In genomic region chr1:61053281-61053711, GRCh38 we compare ENCODE assay signal across 9 cellular contexts. TPM values are rescaled to one million over a fixed set of nuclear protein-coding genes. Genes with fewer than 3 reads are reported as not detected.
DNase-seq lines count a peak whose midpoint lies in the region; ATAC-seq, FAIRE-seq and TF ChIP-seq lines count a peak whose summit lies in the region.
"Had no signal": no experiment of that assay in that cellular context is flagged by ENCODE, and none has a peak within 500 bp of the region (broad histone marks: within the 10 kb centered on the region; RNA-seq: fewer than 3 reads in every experiment).

No MANE protein-coding gene starts in this region.

- H3K9ac ChIP-seq in HUES6 (ENCODE audit: low read length) (no peak overlapping the region), kidney (ENCODE audit: low read length in 2 of 2) (no peak overlapping the region)

- no peaks in the 10 kb centered on the region for H3K9me3 Mint-ChIP-seq in stimulated activated naive CD8-positive, alpha-beta T cell treated with anti-CD3 and anti-CD28 coated beads, Interleukin-15, amount 100 ng/mL, for 72 hours

- ATAC-seq in stimulated activated naive CD8-positive, alpha-beta T cell treated with anti-CD3 and anti-CD28 coated beads, Interleukin-15, amount 100 ng/mL, for 72 hours, result no peak
- no peak for ATAC-seq in GM19395 (IDR thresholded peaks at IDR 0.05; ENCODE audit: unreplicated experiment)

- peaks cover 68% of the 10 kb centered on the region for H3K27me3 Mint-ChIP-seq in stimulated activated naive CD8-positive, alpha-beta T cell treated with anti-CD3 and anti-CD28 coated beads, Interleukin-15, amount 100 ng/mL, for 72 hours

- intact Hi-C loops in adrenal gland (cut with DNase I), result loop anchor here (5.0 to 10.0 kb wide), 5 partner anchors 132 to 404 kb away; no protein-coding TSS in a partner anchor
- intact Hi-C loops in kidney (cut with DNase I), result no loop called here

- TF ChIP-seq POLR2A in adrenal gland (IDR thresholded peaks at IDR 0.05), result no peak

- TF ChIP-seq CTCF in adrenal gland (IDR thresholded peaks at IDR 0.05), result no peak
- no peak for TF ChIP-seq CTCF in kidney (IDR thresholded peaks at IDR 0.05; ENCODE audit: borderline replicate concordance, extremely low read depth, insufficient read depth)

- H3K27ac ChIP-seq in HUES6 (ENCODE audit: low read depth, low read length), result no peak overlapping the region
- H3K27ac ChIP-seq in adrenal gland, result peak overlapping the region in 4 of 5 donors; percentile 15 to 91 (median 50)
- peak overlapping the region; percentile 52 to 62 for H3K27ac ChIP-seq in kidney (ENCODE audit: low read depth in 2 of 2, low read length in 2 of 2)
- H3K27ac ChIP-seq: epithelial cell of prostate had no signal

- peaks cover 36% of the 10 kb centered on the region for H3K4me1 ChIP-seq in HUES6 (ENCODE audit: control insufficient read depth, insufficient read depth, low read length)
- peaks cover 11 to 45% of the 10 kb centered on the region in 2 donors for H3K4me1 ChIP-seq in adrenal gland (replicated peaks in 1 of 2)
- H3K4me1 ChIP-seq in kidney (ENCODE audit: control insufficient read depth in 1 of 2, insufficient read depth in 1 of 2, low read depth in 1 of 2, low read length in 2 of 2), result peaks cover 10 to 17% of the 10 kb centered on the region in 2 donors

- no peak for FAIRE-seq in kidney (lab: Jason Lieb, UNC)

- H3K36me3 ChIP-seq in HUES6 (ENCODE audit: control insufficient read depth, insufficient read depth, low read length) (no peaks in the 10 kb centered on the region), adrenal gland (replicated peaks in 1 of 2) (no peaks in the 10 kb centered on the region), kidney (ENCODE audit: control insufficient read depth in 1 of 2, insufficient read depth in 2 of 2, low read length in 2 of 2) (no peaks in the 10 kb centered on the region)

- H3K9me3 ChIP-seq in HUES6 (ENCODE audit: control insufficient read depth, insufficient read depth, low read depth, low read length) (no peaks in the 10 kb centered on the region), adrenal gland (replicated peaks in 1 of 3) (no peaks in the 10 kb centered on the region), kidney (ENCODE audit: control insufficient read depth in 1 of 2, low read length in 2 of 2) (no peaks in the 10 kb centered on the region)

- peaks cover 49% of the 10 kb centered on the region for H3K4me1 Mint-ChIP-seq in stimulated activated naive CD8-positive, alpha-beta T cell treated with anti-CD3 and anti-CD28 coated beads, Interleukin-15, amount 100 ng/mL, for 72 hours

- H3K4me3 Mint-ChIP-seq in stimulated activated naive CD8-positive, alpha-beta T cell treated with anti-CD3 and anti-CD28 coated beads, Interleukin-15, amount 100 ng/mL, for 72 hours, result peak overlapping the region; percentile 85 to 91

- peaks cover 75% of the 10 kb centered on the region for H3K27me3 ChIP-seq in HUES6 (ENCODE audit: control insufficient read depth, insufficient read depth, low read length)
- no peaks in the 10 kb centered on the region for H3K27me3 ChIP-seq in adrenal gland

- DNase-seq in adrenal gland (no peak), kidney (no peak), SHP77 treated with DMSO at 0.1 percent for 48 hours (lab: John Stamatoyannopoulos, UW) (no peak), foreskin melanocyte (no peak)
- DNase-seq in stimulated activated naive CD8-positive, alpha-beta T cell treated with anti-CD3 and anti-CD28 coated beads, Interleukin-15, amount 100 ng/mL, for 72 hours, result no peak
- DNase-seq: IMR-90 had no signal

- H3K4me3 ChIP-seq in HUES6 (ENCODE audit: low read depth, low read length) (peak overlapping the region; percentile 61), adrenal gland (peak overlapping the region in 2 of 4 donors; percentile 29 to 54), kidney (ENCODE audit: low read length in 2 of 2) (peak overlapping the region; percentile 53 to 54)

- no peak overlapping the region for H3K27ac Mint-ChIP-seq in stimulated activated naive CD8-positive, alpha-beta T cell treated with anti-CD3 and anti-CD28 coated beads, Interleukin-15, amount 100 ng/mL, for 72 hours

- WGBS in adrenal gland, 4 donors, result 22 to 25% (median 24%) methylated on average over 6 of the region's 6 CpGs

RNA-seq across cellular contexts. Expression of gene NFIA, which starts 29.1 kb away (rescaled TPM):
- total RNA-seq in adrenal gland, result 100 to 1,000 TPM in 2 of 8 donors, 10 to 100 TPM in 6; 59.3 to 109 (median 90.2) TPM
- 10 to 100 TPM; 15.6 to 26.0 (median 25.0) TPM for polyA plus RNA-seq in adrenal gland
- total RNA-seq in kidney, result 87.5 TPM
- polyA plus RNA-seq in kidney (ENCODE audit: insufficient read depth, low read depth, low replicate concordance), result 4.8 TPM
